Comparison of ENCODE assay signal across 8 cellular contexts in genomic region chr4:110139106-110139505, GRCh38.
"Had no signal": no experiment of that assay in that cellular context is flagged by ENCODE, and none has a peak within 500 bp of the region (broad histone marks: within the 10 kb centered on the region; RNA-seq: fewer than 3 reads in every experiment).

No MANE protein-coding gene starts in this region.

- FAIRE-seq: H1, H54, HepG2 had no signal

- H3K4me3 Mint-ChIP-seq: GM23338, H9, IgD-negative memory B cell had no signal

- H3K9me3 Mint-ChIP-seq: GM23338, H9, IgD-negative memory B cell had no signal

- H3K27ac ChIP-seq: HL-60 had no signal

- H3K36me3 Mint-ChIP-seq: IgD-negative memory B cell had no signal

- DNase-seq: H9, HCEC 1CT had no signal

- H3K27ac Mint-ChIP-seq: GM23338, IgD-negative memory B cell had no signal

- H2AFZ ChIP-seq: GM23338 had no signal

- H3K4me1 Mint-ChIP-seq: IgD-negative memory B cell had no signal

- ATAC-seq: HepG2 had no signal

- H3K4me3 ChIP-seq: GM23338 had no signal

- H3K4me2 ChIP-seq: GM23338 had no signal
